ENCODE assay signal across 18 cellular contexts in genomic region chr7:85274452-85274851, GRCh38.
DNase-seq lines count a peak whose midpoint lies in the region; ATAC-seq and TF ChIP-seq lines count a peak whose summit lies in the region.
"Had no signal": no experiment of that assay in that cellular context is flagged by ENCODE, and none has a peak within 500 bp of the region (broad histone marks: within the 10 kb centered on the region; RNA-seq: fewer than 3 reads in every experiment).

No MANE protein-coding gene starts in this region.

- H3K36me3 Mint-ChIP-seq in WTC11, result no peaks in the 10 kb centered on the region
- no peaks in the 10 kb centered on the region for H3K36me3 Mint-ChIP-seq in neural progenitor cell
- H3K36me3 Mint-ChIP-seq in T-helper 17 cell (ENCODE audit: low read depth), result no peaks in the 10 kb centered on the region
- H3K36me3 Mint-ChIP-seq: CD8-positive, alpha-beta memory T cell had no signal

- H3K4me3 Mint-ChIP-seq in WTC11 (no peak overlapping the region; the same call in 1 of the 2 replicates), neural progenitor cell (no peak overlapping the region), T-helper 17 cell (no peak overlapping the region)
- H3K4me3 Mint-ChIP-seq: CD8-positive, alpha-beta memory T cell had no signal

- H3K27ac ChIP-seq in neural progenitor cell, result no peak overlapping the region
- no peak overlapping the region for H3K27ac ChIP-seq in brain microvascular endothelial cell
- H3K27ac ChIP-seq: BLaER1 treated with 17β-estradiol and CSF1 and Interleukin-3, amounts not matched to agents 10 nM and 100 nM; SK-N-MC had no signal

- TF ChIP-seq CTCF in WTC11 (IDR thresholded peaks at IDR 0.05) (no peak), neural progenitor cell (IDR thresholded peaks at IDR 0.05) (no peak), brain microvascular endothelial cell (IDR thresholded peaks at IDR 0.05; ENCODE audit: low read depth, low read length, missing control alignments) (no peak)

- H3K27me3 ChIP-seq in neural progenitor cell, result no peaks in the 10 kb centered on the region
- no peaks in the 10 kb centered on the region for H3K27me3 ChIP-seq in brain microvascular endothelial cell (replicated peaks)
- H3K27me3 ChIP-seq: BLaER1 treated with 17β-estradiol and CSF1 and Interleukin-3, amounts not matched to agents 10 nM and 100 nM; MG63 had no signal

- H3K9me3 Mint-ChIP-seq in WTC11 (peaks cover 6% of the 10 kb centered on the region; the same call in 1 of the 2 replicates), neural progenitor cell (no peaks in the 10 kb centered on the region)

- peak; percentile 51 for DNase-seq in NCI-H2107 treated with DMSO at 0.1 percent for 48 hours (lab: John Stamatoyannopoulos, UW; ENCODE audit: unreplicated experiment)
- DNase-seq in NCI-H2107 (lab: John Stamatoyannopoulos, UW), result no peak
- DNase-seq in NCI-H146 (lab: John Stamatoyannopoulos, UW), result peak; percentile 67
- no peak for DNase-seq in WTC11 (ENCODE audit: low spot score)
- peak; percentile 30 for DNase-seq in neural progenitor cell (ENCODE audit: low spot score)
- DNase-seq in ACHN, result no peak
- DNase-seq in brain microvascular endothelial cell, result no peak
- no peak for DNase-seq in T-helper 17 cell
- DNase-seq: CD8-positive, alpha-beta memory T cell; DMS 273 treated with DMSO at 0.1 percent for 48 hours; IMR-90; Karpas-422; MG63; NCI-H1092; NCI-H1930; NCI-H774 had no signal

- H3K9ac ChIP-seq in neural progenitor cell, result no peak overlapping the region
- H3K9ac ChIP-seq: BLaER1 treated with 17β-estradiol and CSF1 and Interleukin-3, amounts not matched to agents 10 nM and 100 nM had no signal

- H3K79me2 ChIP-seq in neural progenitor cell (ENCODE audit: low read depth), result no peaks in the 10 kb centered on the region

- no peaks in the 10 kb centered on the region for H3F3A ChIP-seq in neural progenitor cell (ENCODE audit: low read depth)

- H3K4me1 Mint-ChIP-seq in WTC11 (peaks cover 57% of the 10 kb centered on the region), neural progenitor cell (peaks cover 2% of the 10 kb centered on the region), T-helper 17 cell (no peaks in the 10 kb centered on the region)
- H3K4me1 Mint-ChIP-seq: CD8-positive, alpha-beta memory T cell had no signal

- POLR2A ChIA-PET in WTC11 (lab: Charles Lee), result no interaction called here

- H3K27me3 Mint-ChIP-seq in WTC11 (ENCODE audit: low read depth), result no peaks in the 10 kb centered on the region
- H3K27me3 Mint-ChIP-seq in neural progenitor cell (ENCODE audit: insufficient read depth, low read depth), result peaks cover 5% of the 10 kb centered on the region
- H3K27me3 Mint-ChIP-seq in T-helper 17 cell, result no peaks in the 10 kb centered on the region
- H3K27me3 Mint-ChIP-seq: CD8-positive, alpha-beta memory T cell had no signal

- CTCF ChIA-PET in WTC11 (lab: Charles Lee), result no interaction called here

- ATAC-seq in WTC11 (peak; percentile 57), T-helper 17 cell (no peak)

- H3K9me3 ChIP-seq in neural progenitor cell (ENCODE audit: low read depth) (no peaks in the 10 kb centered on the region), T-helper 17 cell (ENCODE audit: control insufficient read depth, low read length, poor library complexity, severe bottlenecking) (no peaks in the 10 kb centered on the region)
- H3K9me3 ChIP-seq: BLaER1 treated with 17β-estradiol and CSF1 and Interleukin-3, amounts not matched to agents 10 nM and 100 nM; MG63 had no signal

- no peak overlapping the region for H2AFZ ChIP-seq in neural progenitor cell (replicated peaks)

- H3K4me2 ChIP-seq in neural progenitor cell, result no peak overlapping the region
- H3K4me2 ChIP-seq: BLaER1 treated with 17β-estradiol and CSF1 and Interleukin-3, amounts not matched to agents 10 nM and 100 nM had no signal

- H3K27ac Mint-ChIP-seq in WTC11, result peak overlapping the region; percentile 71
- H3K27ac Mint-ChIP-seq in neural progenitor cell, result no peak overlapping the region
- no peak overlapping the region for H3K27ac Mint-ChIP-seq in T-helper 17 cell
- H3K27ac Mint-ChIP-seq: CD8-positive, alpha-beta memory T cell had no signal

- no peaks in the 10 kb centered on the region for H3K36me3 ChIP-seq in neural progenitor cell
- H3K36me3 ChIP-seq in brain microvascular endothelial cell (replicated peaks), result no peaks in the 10 kb centered on the region
- H3K36me3 ChIP-seq: BLaER1 treated with 17β-estradiol and CSF1 and Interleukin-3, amounts not matched to agents 10 nM and 100 nM; MG63 had no signal

- H3K4me1 ChIP-seq in neural progenitor cell, result peaks cover 14% of the 10 kb centered on the region
- H3K4me1 ChIP-seq: BLaER1 treated with 17β-estradiol and CSF1 and Interleukin-3, amounts not matched to agents 10 nM and 100 nM had no signal

- in situ Hi-C loops in ACHN (cut with HindIII; ENCODE audit: low pct_ligation_motif_present, low pct_unique_long_range_greater_than_20kb, low sequenced_read_pairs) (no loop called here), brain microvascular endothelial cell (cut with HindIII; ENCODE audit: low pct_ligation_motif_present, low sequenced_read_pairs) (no loop called here)

- no peaks in the 10 kb centered on the region for H4K20me1 ChIP-seq in neural progenitor cell (ENCODE audit: low read depth)
- H4K20me1 ChIP-seq: BLaER1 treated with 17β-estradiol and CSF1 and Interleukin-3, amounts not matched to agents 10 nM and 100 nM had no signal

- H3K4me3 ChIP-seq in neural progenitor cell, result no peak overlapping the region
- no peak overlapping the region for H3K4me3 ChIP-seq in brain microvascular endothelial cell (ENCODE audit: low read depth, low read length)
- H3K4me3 ChIP-seq: BLaER1 treated with 17β-estradiol and CSF1 and Interleukin-3, amounts not matched to agents 10 nM and 100 nM; MG63; SK-N-MC had no signal

TF ChIP-seq in WTC11, 78 proteins besides CTCF, POLR2A, EP300 and RAD21 (continues in another document):
- no peak for TF ChIP-seq ZNF671 (CRISPR knock-in tag; IDR thresholded peaks at IDR 0.05)
- no peak for TF ChIP-seq HMGA2 (CRISPR knock-in tag; IDR thresholded peaks at IDR 0.05)
- TF ChIP-seq ZNF263 (CRISPR knock-in tag; IDR thresholded peaks at IDR 0.05; ENCODE audit: low read depth), result no peak
- TF ChIP-seq KAT7 (CRISPR knock-in tag; IDR thresholded peaks at IDR 0.05; ENCODE audit: borderline replicate concordance), result no peak
- TF ChIP-seq TCF7 (CRISPR knock-in tag; IDR thresholded peaks at IDR 0.05; ENCODE audit: low read depth), result no peak
- TF ChIP-seq FOXP1 (CRISPR knock-in tag; IDR thresholded peaks at IDR 0.05; ENCODE audit: borderline replicate concordance), result no peak
- TF ChIP-seq ATF1 (CRISPR knock-in tag; IDR thresholded peaks at IDR 0.05), result no peak
- TF ChIP-seq CDX4 (CRISPR knock-in tag; IDR thresholded peaks at IDR 0.05; ENCODE audit: borderline replicate concordance), result no peak
- no peak for TF ChIP-seq E2F5 (CRISPR knock-in tag; IDR thresholded peaks at IDR 0.05)
- TF ChIP-seq PRDM15 (CRISPR knock-in tag; IDR thresholded peaks at IDR 0.05), result no peak
- TF ChIP-seq CREM (CRISPR knock-in tag; IDR thresholded peaks at IDR 0.05), result no peak
- TF ChIP-seq ERG (CRISPR knock-in tag; IDR thresholded peaks at IDR 0.05), result no peak
- no peak for TF ChIP-seq TP53 (CRISPR knock-in tag; IDR thresholded peaks at IDR 0.05)

Comparison
In these comparisons a context has a peak if more than half of its experiments do, and no peak if none do; other contexts are left out.
1. DNase-seq: peak in NCI-H2107 treated with DMSO at 0.1 percent for 48 hours (single experiment), NCI-H146 (single experiment) and neural progenitor cell (single experiment); none in NCI-H2107 (single experiment), WTC11 (single experiment), ACHN (single experiment), brain microvascular endothelial cell (single experiment) and T-helper 17 cell (0 of 3).